In the genomic region with DNA sequence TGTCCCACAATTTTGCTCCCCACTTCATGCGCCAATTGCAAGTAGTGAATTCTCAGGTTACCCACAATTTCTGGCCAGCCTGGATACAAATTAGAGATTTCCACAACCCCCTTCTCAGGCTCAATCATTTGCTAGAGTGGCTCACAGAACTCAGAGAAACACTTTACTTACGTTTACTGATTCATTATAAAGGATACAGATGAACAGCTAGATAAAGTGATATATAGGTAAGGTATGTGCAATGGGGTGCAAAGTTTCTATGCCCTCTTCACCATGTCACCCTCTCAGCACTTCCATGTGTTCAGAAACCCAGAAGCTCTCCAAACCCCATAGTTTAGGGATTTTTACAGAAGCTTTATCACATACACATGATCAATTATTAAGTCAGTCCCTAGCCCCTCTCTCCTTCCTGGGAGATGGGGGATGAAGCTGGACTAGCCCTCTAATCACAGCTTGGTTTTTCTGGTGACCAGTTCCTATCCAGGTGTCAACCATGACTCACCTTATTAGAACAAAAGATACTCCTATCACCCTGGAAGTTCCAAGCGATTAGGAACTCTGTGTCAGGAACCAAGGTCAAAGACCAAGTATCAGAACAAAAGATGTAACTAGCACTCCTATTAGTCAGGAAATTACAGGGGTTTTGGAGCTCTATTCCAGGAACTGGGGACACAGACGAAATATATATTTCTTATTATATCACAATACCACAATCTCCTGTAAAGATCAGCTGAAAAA, we compare ENCODE assay signal across 29 cellular contexts. TPM values are rescaled to one million over a fixed set of nuclear protein-coding genes. Genes with fewer than 3 reads are reported as not detected.
"Had no signal": no experiment of that assay in that cellular context is flagged by ENCODE, and none has a peak within 500 bp of the region (broad histone marks: within the 10 kb centered on the region; RNA-seq: fewer than 3 reads in every experiment).

No MANE protein-coding gene starts in this region.

- H3K9me3 ChIP-seq: left ventricle myocardium inferior, mucosa of descending colon, pancreas, psoas muscle, right atrium auricular region, thyroid gland had no signal

- H3K4me3 ChIP-seq: left ventricle myocardium inferior, mucosa of descending colon, pancreas, psoas muscle, right atrium auricular region, thyroid gland had no signal

- ATAC-seq: activated CD4-positive, CD25-positive, alpha-beta regulatory T cell treated with anti-CD3 and anti-CD28 coated beads, Interleukin-2, amount 50 U/mL, for 24 hours; activated CD8-positive, alpha-beta memory T cell treated with anti-CD3 and anti-CD28 coated beads, Interleukin-2, amount 10 ng/mL, durations not matched to agents 7 days and 5 days; activated CD8-positive, alpha-beta T cell treated with anti-CD3 and anti-CD28 coated beads for 36 hours; mucosa of descending colon; pancreas; psoas muscle had no signal

- DNase-seq: activated CD4-positive, alpha-beta T cell treated with anti-CD3 and anti-CD28 coated beads, Interleukin-2, amount 10 ng/mL, durations not matched to agents 7 days and 5 days; activated CD8-positive, alpha-beta memory T cell treated with anti-CD3 and anti-CD28 coated beads, Interleukin-2, amount 10 ng/mL, durations not matched to agents 7 days and 5 days; activated CD8-positive, alpha-beta T cell treated with anti-CD3 and anti-CD28 coated beads for 36 hours; activated gamma-delta T cell treated with Interleukin-2 at 50 U/mL for 16 hours; activated T-cell treated with anti-CD3 and anti-CD28 coated beads for 4 hours; aorta; central memory CD4-positive, alpha-beta T cell; endodermal cell; foreskin fibroblast; immature natural killer cell; left ventricle myocardium inferior; mucosa of descending colon; nephron progenitor cell; pancreas; psoas muscle; stimulated activated CD4-positive, alpha-beta T cell treated with anti-CD3 and anti-CD28 coated beads, Interleukin-12 subunit alpha, Interleukin-12 subunit beta, amount 100 ng/mL, for 4 hours; stimulated activated CD4-positive, alpha-beta T cell treated with anti-CD3 and anti-CD28 coated beads, Interleukin-4, amount 100 ng/mL, for 4 hours; substantia nigra; thyroid gland had no signal

- H3K27ac ChIP-seq: epithelial cell of prostate, left ventricle myocardium inferior, pancreas, psoas muscle, right atrium auricular region, thyroid gland, VCaP had no signal

- H3K36me3 Mint-ChIP-seq: activated CD8-positive, alpha-beta memory T cell treated with anti-CD3 and anti-CD28 coated beads, Interleukin-2, amount 10 ng/mL, durations not matched to agents 7 days and 5 days; activated naive CD4-positive, alpha-beta T cell treated with anti-CD3 and anti-CD28 coated beads, Interleukin-2, amount 50 U/mL, for 24 hours; immature natural killer cell; memory B cell had no signal

- H3K9me3 Mint-ChIP-seq: activated CD4-positive, alpha-beta T cell treated with anti-CD3 and anti-CD28 coated beads, Interleukin-2, amount 10 ng/mL, durations not matched to agents 7 days and 5 days; activated CD8-positive, alpha-beta T cell treated with anti-CD3 and anti-CD28 coated beads for 36 hours; activated naive CD4-positive, alpha-beta T cell treated with anti-CD3 and anti-CD28 coated beads, Interleukin-2, amount 50 U/mL, for 24 hours; immature natural killer cell; memory B cell; stimulated activated naive CD8-positive, alpha-beta T cell treated with anti-CD3 and anti-CD28 coated beads, Interleukin-15, Interleukin-2, amounts not matched to agents 100 ng/mL and 50 ng/mL, for 24 hours; T-helper 2 cell treated with Interferon-gamma antibody and Interleukin-4, amounts not matched to agents 5 μg/mL and 100 μg/mL, for 36 hours had no signal

- H3K36me3 ChIP-seq: brain microvascular endothelial cell, left ventricle myocardium inferior, pancreas, right atrium auricular region, thyroid gland had no signal

- H3K4me3 Mint-ChIP-seq: activated CD4-positive, alpha-beta T cell treated with anti-CD3 and anti-CD28 coated beads, Interleukin-2, amount 10 ng/mL, durations not matched to agents 7 days and 5 days; activated CD8-positive, alpha-beta memory T cell treated with anti-CD3 and anti-CD28 coated beads, Interleukin-2, amount 10 ng/mL, durations not matched to agents 7 days and 5 days; activated CD8-positive, alpha-beta T cell treated with anti-CD3 and anti-CD28 coated beads for 36 hours; activated naive CD4-positive, alpha-beta T cell treated with anti-CD3 and anti-CD28 coated beads, Interleukin-2, amount 50 U/mL, for 24 hours; endodermal cell; immature natural killer cell; memory B cell; nephron progenitor cell; stimulated activated naive CD8-positive, alpha-beta T cell treated with anti-CD3 and anti-CD28 coated beads, Interleukin-15, Interleukin-2, amounts not matched to agents 100 ng/mL and 50 ng/mL, for 24 hours; T-helper 2 cell treated with Interferon-gamma antibody and Interleukin-4, amounts not matched to agents 5 μg/mL and 100 μg/mL, for 36 hours had no signal

- H3K27me3 ChIP-seq: brain microvascular endothelial cell, right atrium auricular region, thyroid gland had no signal

- H3K27me3 Mint-ChIP-seq: activated CD4-positive, alpha-beta T cell treated with anti-CD3 and anti-CD28 coated beads, Interleukin-2, amount 10 ng/mL, durations not matched to agents 7 days and 5 days; activated CD8-positive, alpha-beta memory T cell treated with anti-CD3 and anti-CD28 coated beads, Interleukin-2, amount 10 ng/mL, durations not matched to agents 7 days and 5 days; activated CD8-positive, alpha-beta T cell treated with anti-CD3 and anti-CD28 coated beads for 36 hours; activated naive CD4-positive, alpha-beta T cell treated with anti-CD3 and anti-CD28 coated beads, Interleukin-2, amount 50 U/mL, for 24 hours; stimulated activated naive CD8-positive, alpha-beta T cell treated with anti-CD3 and anti-CD28 coated beads, Interleukin-15, Interleukin-2, amounts not matched to agents 100 ng/mL and 50 ng/mL, for 24 hours had no signal

- H3K4me1 ChIP-seq: left ventricle myocardium inferior, pancreas, psoas muscle, right atrium auricular region, thyroid gland had no signal

- H3K27ac Mint-ChIP-seq: activated CD4-positive, alpha-beta T cell treated with anti-CD3 and anti-CD28 coated beads, Interleukin-2, amount 10 ng/mL, durations not matched to agents 7 days and 5 days; activated CD8-positive, alpha-beta memory T cell treated with anti-CD3 and anti-CD28 coated beads, Interleukin-2, amount 10 ng/mL, durations not matched to agents 7 days and 5 days; activated CD8-positive, alpha-beta T cell treated with anti-CD3 and anti-CD28 coated beads for 36 hours; activated naive CD4-positive, alpha-beta T cell treated with anti-CD3 and anti-CD28 coated beads, Interleukin-2, amount 50 U/mL, for 24 hours; endodermal cell; immature natural killer cell; memory B cell; nephron progenitor cell; stimulated activated naive CD8-positive, alpha-beta T cell treated with anti-CD3 and anti-CD28 coated beads, Interleukin-15, Interleukin-2, amounts not matched to agents 100 ng/mL and 50 ng/mL, for 24 hours; T-helper 2 cell treated with Interferon-gamma antibody and Interleukin-4, amounts not matched to agents 5 μg/mL and 100 μg/mL, for 36 hours had no signal

- H3K4me1 Mint-ChIP-seq: activated CD4-positive, alpha-beta T cell treated with anti-CD3 and anti-CD28 coated beads, Interleukin-2, amount 10 ng/mL, durations not matched to agents 7 days and 5 days; activated CD8-positive, alpha-beta memory T cell treated with anti-CD3 and anti-CD28 coated beads, Interleukin-2, amount 10 ng/mL, durations not matched to agents 7 days and 5 days; activated naive CD4-positive, alpha-beta T cell treated with anti-CD3 and anti-CD28 coated beads, Interleukin-2, amount 50 U/mL, for 24 hours; endodermal cell; immature natural killer cell; memory B cell; nephron progenitor cell had no signal

- FAIRE-seq: colon, pancreas had no signal

RNA-seq across cellular contexts. Expression of a gene that starts 33.5 kb away (rescaled TPM):
- total RNA-seq: activated CD4-positive, alpha-beta T cell treated with anti-CD3 and anti-CD28 coated beads, Interleukin-2, amount 10 ng/mL, durations not matched to agents 7 days and 5 days; activated CD8-positive, alpha-beta memory T cell treated with anti-CD3 and anti-CD28 coated beads, Interleukin-2, amount 10 ng/mL, durations not matched to agents 7 days and 5 days; activated CD8-positive, alpha-beta T cell treated with anti-CD3 and anti-CD28 coated beads for 36 hours had no signal
- polyA plus RNA-seq: immature natural killer cell had no signal
